8 cellular contexts compared by ENCODE assay signal in the genomic region with DNA sequence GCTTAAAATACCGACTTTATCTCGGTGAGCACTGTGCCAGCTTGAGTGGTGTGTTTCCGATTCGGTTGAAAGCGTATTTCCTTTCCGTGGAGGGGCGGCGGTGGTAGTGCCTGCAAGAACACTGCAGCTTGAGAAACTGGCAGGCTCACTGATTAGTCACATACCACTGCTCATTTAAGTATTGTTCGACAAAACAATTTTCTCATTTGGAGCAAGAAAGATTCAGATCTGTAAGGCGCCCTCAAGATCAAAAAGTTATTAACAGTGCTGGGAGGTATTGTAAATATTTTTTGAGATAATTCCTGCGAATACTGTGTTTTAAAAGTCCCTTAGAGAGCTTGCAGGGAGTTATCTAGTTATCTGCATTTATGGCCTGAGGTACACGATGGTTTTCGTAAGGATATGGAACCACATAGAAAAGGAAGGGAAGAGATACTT. TPM values are rescaled to one million over a fixed set of nuclear protein-coding genes. Genes with fewer than 3 reads are reported as not detected.
DNase-seq lines count a peak whose midpoint lies in the region; ATAC-seq, FAIRE-seq and TF ChIP-seq lines count a peak whose summit lies in the region.

No MANE protein-coding gene starts in this region.

- H3F3A ChIP-seq in MM.1S (ENCODE audit: insufficient read depth, low read length): no peaks in the 10 kb centered on the region

- H3K9me2 ChIP-seq in MM.1S (replicated peaks; ENCODE audit: insufficient read depth, low read length) (no peaks in the 10 kb centered on the region), hepatocyte (replicated peaks; ENCODE audit: insufficient read depth) (no peaks in the 10 kb centered on the region)

- peak overlapping the region; percentile 97 for H3K4me3 Mint-ChIP-seq in astrocyte (ENCODE audit: unreplicated experiment)

- H4K20me1 ChIP-seq in MM.1S (ENCODE audit: insufficient read depth, low read length) (peaks cover 12% of the 10 kb centered on the region), astrocyte (ENCODE audit: insufficient read depth, low read length) (peaks cover 45% of the 10 kb centered on the region), hepatocyte (ENCODE audit: insufficient read depth, poor library complexity, severe bottlenecking) (peaks cover 38% of the 10 kb centered on the region)

- H3K27me3 ChIP-seq in MM.1S (replicated peaks; ENCODE audit: insufficient read depth, low read length) (no peaks in the 10 kb centered on the region), astrocyte (ENCODE audit: insufficient read depth, low read length) (no peaks in the 10 kb centered on the region), hepatocyte (no peaks in the 10 kb centered on the region), rectal smooth muscle tissue (ENCODE audit: control insufficient read depth, insufficient read depth, low read length) (no peaks in the 10 kb centered on the region)

- WGBS in hepatocyte (ENCODE audit: low lambda C conversion rate, missing lambda C conversion rate): under 1% methylated on average over 13 of the region's 13 CpGs
- WGBS in urinary bladder: under 1% methylated on average over 13 of the region's 13 CpGs

- H3K9ac ChIP-seq in MM.1S (ENCODE audit: low read length) (peak overlapping the region; percentile 95), astrocyte (ENCODE audit: low read length) (peak overlapping the region; percentile 90), rectal smooth muscle tissue (ENCODE audit: low read length) (peak overlapping the region; percentile 96)

- H3K4me1 Mint-ChIP-seq in astrocyte (ENCODE audit: low read depth, unreplicated experiment): peaks cover 36% of the 10 kb centered on the region

- H3K36me3 ChIP-seq in MM.1S (replicated peaks; ENCODE audit: insufficient read depth, low read length) (no peaks in the 10 kb centered on the region), astrocyte (ENCODE audit: insufficient read depth, low read length) (no peaks in the 10 kb centered on the region), hepatocyte (replicated peaks; ENCODE audit: insufficient read depth, low read depth) (no peaks in the 10 kb centered on the region), rectal smooth muscle tissue (ENCODE audit: control insufficient read depth, insufficient read depth, low read length) (peaks cover 2% of the 10 kb centered on the region), urinary bladder (ENCODE audit: insufficient read depth) (no peaks in the 10 kb centered on the region)

- FAIRE-seq in astrocyte (lab: Jason Lieb, UNC): peak; percentile 20

- H3K27me3 Mint-ChIP-seq in astrocyte (ENCODE audit: low read depth, unreplicated experiment): peaks cover 7% of the 10 kb centered on the region

- H3K79me2 ChIP-seq in MM.1S (ENCODE audit: low read length): peaks cover 61% of the 10 kb centered on the region
- peaks cover 63% of the 10 kb centered on the region for H3K79me2 ChIP-seq in astrocyte (ENCODE audit: insufficient read depth, low read length)
- H3K79me2 ChIP-seq in hepatocyte: peaks cover 59% of the 10 kb centered on the region

- DNase-seq in DMS79 (lab: John Stamatoyannopoulos, UW) (peak; percentile 61), MM.1S (peak; percentile 49), T-helper 9 cell (peak; percentile 53), astrocyte (ENCODE audit: low read depth) (peak; percentile 80), hepatocyte (ENCODE audit: low spot score) (peak; percentile 72)

- H3K9me3 Mint-ChIP-seq in astrocyte (ENCODE audit: unreplicated experiment): peaks cover 4% of the 10 kb centered on the region

- H3K27ac ChIP-seq in MM.1S (ENCODE audit: low read length) (peak overlapping the region; percentile 62; the same call in 1 of the 2 replicates), astrocyte (ENCODE audit: low read depth, low read length) (peak overlapping the region; percentile 73), hepatocyte (peak overlapping the region; percentile 76), rectal smooth muscle tissue (ENCODE audit: low read depth, low read length) (peak overlapping the region; percentile 77), urinary bladder (ENCODE audit: low read depth) (peak overlapping the region; percentile 80)

- TF ChIP-seq CTCF in MM.1S (IDR thresholded peaks at IDR 0.05; ENCODE audit: low read length): no peak
- no peak for TF ChIP-seq CTCF in astrocyte (IDR thresholded peaks at IDR 0.05; ENCODE audit: insufficient read depth, low read depth, low read length)
- TF ChIP-seq CTCF in hepatocyte (IDR thresholded peaks at IDR 0.05; ENCODE audit: poor library complexity): no peak

- H2AFZ ChIP-seq in MM.1S (ENCODE audit: low read length): no peak overlapping the region
- peak overlapping the region; percentile 91 for H2AFZ ChIP-seq in astrocyte (ENCODE audit: low read depth, low read length)
- peak overlapping the region; percentile 2 for H2AFZ ChIP-seq in hepatocyte

- H3K27ac Mint-ChIP-seq in astrocyte (ENCODE audit: unreplicated experiment): peak overlapping the region; percentile 84

- H3K4me2 ChIP-seq in MM.1S (ENCODE audit: low read depth, low read length): peak overlapping the region; percentile 76
- peak overlapping the region; percentile 95 for H3K4me2 ChIP-seq in astrocyte (ENCODE audit: low read length)
- peak overlapping the region; percentile 73 for H3K4me2 ChIP-seq in hepatocyte

- H3K4me3 ChIP-seq in MM.1S (ENCODE audit: low read length) (peak overlapping the region; percentile 99), astrocyte (ENCODE audit: insufficient read depth, low read depth, low read length) (peak overlapping the region; percentile 85), hepatocyte (peak overlapping the region; percentile 25), rectal smooth muscle tissue (ENCODE audit: low read length) (peak overlapping the region; percentile 99), urinary bladder (ENCODE audit: low read depth, low read length) (peak overlapping the region; percentile 93)

- ATAC-seq in GM21619 (IDR thresholded peaks at IDR 0.05; ENCODE audit: unreplicated experiment): no peak

- H3K9me3 ChIP-seq in MM.1S (replicated peaks; ENCODE audit: insufficient read depth, low read length) (no peaks in the 10 kb centered on the region), astrocyte (ENCODE audit: insufficient read depth, low read depth, low read length) (no peaks in the 10 kb centered on the region), hepatocyte (ENCODE audit: low read depth) (no peaks in the 10 kb centered on the region)

- peaks cover 2% of the 10 kb centered on the region for H3K36me3 Mint-ChIP-seq in astrocyte (ENCODE audit: low read depth, unreplicated experiment)

- H3K4me1 ChIP-seq in MM.1S (ENCODE audit: low read length): 0 out of 2 replicates have a peak, but pooled peaks cover 3% of the 10 kb centered on the region
- peaks cover 4% of the 10 kb centered on the region for H3K4me1 ChIP-seq in astrocyte (ENCODE audit: insufficient read depth, low read length)
- H3K4me1 ChIP-seq in hepatocyte (ENCODE audit: insufficient read depth): peaks cover 9% of the 10 kb centered on the region
- H3K4me1 ChIP-seq in rectal smooth muscle tissue (ENCODE audit: control insufficient read depth, insufficient read depth, low read length): peaks cover 2% of the 10 kb centered on the region
- no peaks in the 10 kb centered on the region for H3K4me1 ChIP-seq in urinary bladder (ENCODE audit: insufficient read depth)

RNA-seq across cellular contexts. Expression of a gene that starts 1.3 kb away (rescaled TPM):
- total RNA-seq in astrocyte (40.5 and 41.3 TPM in 2 replicates), hepatocyte (86.5 and 101 TPM in 2 replicates), urinary bladder (84.1 TPM)
- polyA plus RNA-seq in hepatocyte (41.2 and 46.8 TPM in 2 replicates), urinary bladder (48.8 TPM)

RNA-seq across cellular contexts. Expression of a gene that starts 4.5 kb away (rescaled TPM):
- total RNA-seq in astrocyte: not detected in 2 replicates
- total RNA-seq in hepatocyte: 0.48 TPM in 1 of 2 replicates, not detected in the other
- 0.18 TPM in 1 of 2 replicates, not detected in the other for polyA plus RNA-seq in hepatocyte
- total RNA-seq in urinary bladder: 0.11 TPM
- 0.09 TPM for polyA plus RNA-seq in urinary bladder

Comparison
In these comparisons a context has a peak if more than half of its experiments do, and no peak if none do; other contexts are left out.
1. H3K4me3 ChIP-seq: peak in every context shown above with its lines; median percentile 99 in MM.1S; 99 in rectal smooth muscle tissue; 93 in urinary bladder; 85 in astrocyte; 25 in hepatocyte.